In genomic region chr7:68321076-68321639, GRCh38 we compare ENCODE assay signal across 11 cellular contexts.
DNase-seq lines count a peak whose midpoint lies in the region; ATAC-seq, FAIRE-seq and TF ChIP-seq lines count a peak whose summit lies in the region.
"Had no signal": no experiment of that assay in that cellular context is flagged by ENCODE, and none has a peak within 500 bp of the region (broad histone marks: within the 10 kb centered on the region; RNA-seq: fewer than 3 reads in every experiment).

No MANE protein-coding gene starts in this region.

- H3K36me3 ChIP-seq in psoas muscle (ENCODE audit: insufficient read depth in 1 of 2, low read depth in 1 of 2), result no peaks in the 10 kb centered on the region
- H3K36me3 ChIP-seq in effector memory CD4-positive, alpha-beta T cell (ENCODE audit: control insufficient read depth, insufficient read depth, low read length), result no peaks in the 10 kb centered on the region

- intact Hi-C loops in psoas muscle (cut with DNase I), result no loop called here

- DNase-seq in ELF-1 (ENCODE audit: low read depth, low spot score) (peak; percentile 44), NCI-H524 (lab: John Stamatoyannopoulos, UW) (peak; percentile 96 to 98), epithelial cell of esophagus (ENCODE audit: low read depth) (peak; percentile 20), psoas muscle (peak; percentile 50 to 81), NCI-H2227 (lab: John Stamatoyannopoulos, UW; ENCODE audit: unreplicated experiment) (no peak), H54 (ENCODE audit: insufficient read length, low spot score) (no peak)
- no peak for DNase-seq in effector memory CD4-positive, alpha-beta T cell
- DNase-seq: activated CD4-positive, alpha-beta T cell treated with anti-CD3 and anti-CD28 coated beads for 48 hours; GM23248 had no signal

- no peaks in the 10 kb centered on the region for H3K27me3 ChIP-seq in psoas muscle (ENCODE audit: insufficient read depth in 3 of 3, low read length in 2 of 3)
- H3K27me3 ChIP-seq in effector memory CD4-positive, alpha-beta T cell (replicated peaks; ENCODE audit: control insufficient read depth, insufficient read depth, low read length, poor library complexity, severe bottlenecking), result no peaks in the 10 kb centered on the region
- H3K27me3 ChIP-seq: dorsolateral prefrontal cortex had no signal

- no peak for FAIRE-seq in H54 (lab: Jason Lieb, UNC)

- H3K9me3 ChIP-seq in psoas muscle, result no peaks in the 10 kb centered on the region
- no peaks in the 10 kb centered on the region for H3K9me3 ChIP-seq in effector memory CD4-positive, alpha-beta T cell (ENCODE audit: control insufficient read depth, low read length)

- peak overlapping the region; percentile 69 for H3K27ac ChIP-seq in psoas muscle
- no peak overlapping the region for H3K27ac ChIP-seq in effector memory CD4-positive, alpha-beta T cell (ENCODE audit: insufficient read depth, low read length, poor library complexity, severe bottlenecking)
- H3K27ac ChIP-seq: GM23248 had no signal

- ATAC-seq in psoas muscle (peak; percentile 97 to 98 (median 98)), GM21381 (IDR thresholded peaks at IDR 0.05; ENCODE audit: unreplicated experiment) (no peak)

- WGBS in psoas muscle, 3 donors, result 1 to 7% (median 4%) methylated on average over 4 of the region's 4 CpGs

- TF ChIP-seq POLR2A in H54 (IDR thresholded peaks at IDR 0.05; ENCODE audit: low read depth, low read length), result no peak

- peaks cover 32% of the 10 kb centered on the region for H3K4me1 ChIP-seq in psoas muscle
- no peaks in the 10 kb centered on the region for H3K4me1 ChIP-seq in effector memory CD4-positive, alpha-beta T cell (ENCODE audit: control insufficient read depth, insufficient read depth, low read length, poor library complexity, severe bottlenecking)

- no peak for TF ChIP-seq CTCF in epithelial cell of esophagus (IDR thresholded peaks at IDR 0.05; ENCODE audit: insufficient read depth, low read depth, low read length, missing control alignments)
- TF ChIP-seq CTCF in psoas muscle (IDR thresholded peaks at IDR 0.05), result no peak

- no peak overlapping the region for H3K4me3 ChIP-seq in epithelial cell of esophagus (ENCODE audit: low read length)
- H3K4me3 ChIP-seq in psoas muscle, result peak overlapping the region; percentile 4
- no peak overlapping the region for H3K4me3 ChIP-seq in effector memory CD4-positive, alpha-beta T cell (ENCODE audit: insufficient read depth, low read depth, low read length, poor library complexity, severe bottlenecking)
- H3K4me3 ChIP-seq: dorsolateral prefrontal cortex, GM23248 had no signal

Comparison
In these comparisons a context has a peak if more than half of its experiments do, and no peak if none do; other contexts are left out.
1. DNase-seq: peak in ELF-1 (single experiment), NCI-H524 (2 of 2), epithelial cell of esophagus (single experiment) and psoas muscle (2 of 2); none in NCI-H2227 (single experiment), H54 (single experiment) and effector memory CD4-positive, alpha-beta T cell (0 of 3).